ENCODE assay signal across 16 cellular contexts in genomic region chr2:9288681-9289338, GRCh38.
DNase-seq lines count a peak whose midpoint lies in the region; ATAC-seq and TF ChIP-seq lines count a peak whose summit lies in the region.
"Had no signal": no experiment of that assay in that cellular context is flagged by ENCODE, and none has a peak within 500 bp of the region (broad histone marks: within the 10 kb centered on the region; RNA-seq: fewer than 3 reads in every experiment).

No MANE protein-coding gene starts in this region.

- POLR2A ChIA-PET in WTC11 (lab: Charles Lee) = interaction anchor here (1.0 kb wide), 1 partner anchor 82 kb away, joined by 3 read pairs; the partner anchor contains the start of gene ASAP2

- H3K4me3 Mint-ChIP-seq in HFFc6 (peak overlapping the region; percentile 83), WTC11 (peak overlapping the region; percentile 12; the same call in 1 of the 2 replicates)
- H3K4me3 Mint-ChIP-seq: activated CD4-positive, alpha-beta T cell treated with anti-CD3 and anti-CD28 coated beads, Interleukin-2, amount 10 ng/mL, durations not matched to agents 7 days and 5 days; activated T-helper 17 cell treated with anti-CD3 and anti-CD28 coated beads, Interleukin-2, amount 50 U/mL, for 72 hours; type B pancreatic cell had no signal

- no peaks in the 10 kb centered on the region for H3K27me3 ChIP-seq in colonic mucosa

- TF ChIP-seq CTCF in HFFc6 (IDR thresholded peaks at IDR 0.05) = no peak
- no peak for TF ChIP-seq CTCF in WTC11 (IDR thresholded peaks at IDR 0.05)
- no peak for TF ChIP-seq CTCF in colonic mucosa (IDR thresholded peaks at IDR 0.05)

- H3K4me1 Mint-ChIP-seq in HFFc6 (ENCODE audit: low read depth) = peaks cover 92% of the 10 kb centered on the region
- H3K4me1 Mint-ChIP-seq in WTC11 = peaks cover 31% of the 10 kb centered on the region
- H3K4me1 Mint-ChIP-seq: activated CD4-positive, alpha-beta T cell treated with anti-CD3 and anti-CD28 coated beads, Interleukin-2, amount 10 ng/mL, durations not matched to agents 7 days and 5 days; activated T-helper 17 cell treated with anti-CD3 and anti-CD28 coated beads, Interleukin-2, amount 50 U/mL, for 72 hours had no signal

- H3K27ac ChIP-seq in colonic mucosa = no peak overlapping the region

- no peaks in the 10 kb centered on the region for H3K4me1 ChIP-seq in colonic mucosa

- H3K36me3 Mint-ChIP-seq in HFFc6 (ENCODE audit: low read depth) = peaks cover 36% of the 10 kb centered on the region
- no peaks in the 10 kb centered on the region for H3K36me3 Mint-ChIP-seq in WTC11

- DNase-seq in A172 (ENCODE audit: low spot score) (peak; percentile 68), HFFc6 (peak; percentile 61), WTC11 (ENCODE audit: low spot score) (no peak), glomerular visceral epithelial cell (ENCODE audit: extremely low spot score) (peak; percentile 37), colonic mucosa (no peak), activated T-cell treated with anti-CD3 and anti-CD28 coated beads for 4 hours (no peak), MV-4-11 (lab: John Stamatoyannopoulos, UW) (no peak)
- DNase-seq: activated CD4-positive, alpha-beta T cell treated with anti-CD3 and anti-CD28 coated beads, Interleukin-2, amount 10 ng/mL, durations not matched to agents 7 days and 5 days; DMS79; midbrain; NCI-H1092; NCI-H446 treated with DMSO at 0.1 percent for 48 hours had no signal

- no peak overlapping the region for H3K9ac ChIP-seq in colonic mucosa (ENCODE audit: low read depth in 2 of 2, low read length in 2 of 2)

- no peaks in the 10 kb centered on the region; the same call in none of the 2 replicates for H3K27me3 Mint-ChIP-seq in HFFc6 (ENCODE audit: insufficient read depth)
- no peaks in the 10 kb centered on the region; the same call in 1 of the 2 replicates for H3K27me3 Mint-ChIP-seq in WTC11 (ENCODE audit: low read depth)
- H3K27me3 Mint-ChIP-seq: progenitor cell of endocrine pancreas, type B pancreatic cell had no signal

- no peaks in the 10 kb centered on the region for H3K36me3 ChIP-seq in colonic mucosa

- no peaks in the 10 kb centered on the region for H3K9me3 ChIP-seq in colonic mucosa

- CTCF ChIA-PET in WTC11 (lab: Charles Lee) = interaction anchor here (1.0 to 1.6 kb wide), 4 partner anchors 10 to 83 kb away, joined by 3 to 9 read pairs (median 4); no protein-coding TSS in a partner anchor

- ATAC-seq in WTC11 (peak; percentile 83), GM21619 (IDR thresholded peaks at IDR 0.05; ENCODE audit: unreplicated experiment) (no peak)
- ATAC-seq: activated T-helper 17 cell treated with anti-CD3 and anti-CD28 coated beads, Interleukin-2, amount 50 U/mL, for 72 hours had no signal

- intact Hi-C loops in colonic mucosa (cut with DNase I) = no loop called here

- H3K27ac Mint-ChIP-seq in HFFc6 (peak overlapping the region; percentile 100), WTC11 (peak overlapping the region; percentile 44; the same call in 1 of the 2 replicates)
- H3K27ac Mint-ChIP-seq: activated CD4-positive, alpha-beta T cell treated with anti-CD3 and anti-CD28 coated beads, Interleukin-2, amount 10 ng/mL, durations not matched to agents 7 days and 5 days; activated T-helper 17 cell treated with anti-CD3 and anti-CD28 coated beads, Interleukin-2, amount 50 U/mL, for 72 hours; progenitor cell of endocrine pancreas; type B pancreatic cell had no signal

- H3K4me3 ChIP-seq in colonic mucosa = no peak overlapping the region

- no peaks in the 10 kb centered on the region for H3K9me3 Mint-ChIP-seq in HFFc6
- H3K9me3 Mint-ChIP-seq in WTC11 = no peaks in the 10 kb centered on the region
- H3K9me3 Mint-ChIP-seq: activated CD4-positive, alpha-beta T cell treated with anti-CD3 and anti-CD28 coated beads, Interleukin-2, amount 10 ng/mL, durations not matched to agents 7 days and 5 days; activated T-helper 17 cell treated with anti-CD3 and anti-CD28 coated beads, Interleukin-2, amount 50 U/mL, for 72 hours had no signal

TF ChIP-seq in WTC11, 78 proteins besides CTCF, POLR2A, EP300 and RAD21 (continues in another document):
- TF ChIP-seq ARID4B (CRISPR knock-in tag; IDR thresholded peaks at IDR 0.05; ENCODE audit: borderline replicate concordance) (no peak), NFATC4 (CRISPR knock-in tag; IDR thresholded peaks at IDR 0.05) (no peak), ZNF416 (CRISPR knock-in tag; IDR thresholded peaks at IDR 0.05) (no peak), NFE2L1 (CRISPR knock-in tag; IDR thresholded peaks at IDR 0.05) (no peak), SOX15 (CRISPR knock-in tag; IDR thresholded peaks at IDR 0.05) (no peak)
- TF ChIP-seq, protein P1, sequence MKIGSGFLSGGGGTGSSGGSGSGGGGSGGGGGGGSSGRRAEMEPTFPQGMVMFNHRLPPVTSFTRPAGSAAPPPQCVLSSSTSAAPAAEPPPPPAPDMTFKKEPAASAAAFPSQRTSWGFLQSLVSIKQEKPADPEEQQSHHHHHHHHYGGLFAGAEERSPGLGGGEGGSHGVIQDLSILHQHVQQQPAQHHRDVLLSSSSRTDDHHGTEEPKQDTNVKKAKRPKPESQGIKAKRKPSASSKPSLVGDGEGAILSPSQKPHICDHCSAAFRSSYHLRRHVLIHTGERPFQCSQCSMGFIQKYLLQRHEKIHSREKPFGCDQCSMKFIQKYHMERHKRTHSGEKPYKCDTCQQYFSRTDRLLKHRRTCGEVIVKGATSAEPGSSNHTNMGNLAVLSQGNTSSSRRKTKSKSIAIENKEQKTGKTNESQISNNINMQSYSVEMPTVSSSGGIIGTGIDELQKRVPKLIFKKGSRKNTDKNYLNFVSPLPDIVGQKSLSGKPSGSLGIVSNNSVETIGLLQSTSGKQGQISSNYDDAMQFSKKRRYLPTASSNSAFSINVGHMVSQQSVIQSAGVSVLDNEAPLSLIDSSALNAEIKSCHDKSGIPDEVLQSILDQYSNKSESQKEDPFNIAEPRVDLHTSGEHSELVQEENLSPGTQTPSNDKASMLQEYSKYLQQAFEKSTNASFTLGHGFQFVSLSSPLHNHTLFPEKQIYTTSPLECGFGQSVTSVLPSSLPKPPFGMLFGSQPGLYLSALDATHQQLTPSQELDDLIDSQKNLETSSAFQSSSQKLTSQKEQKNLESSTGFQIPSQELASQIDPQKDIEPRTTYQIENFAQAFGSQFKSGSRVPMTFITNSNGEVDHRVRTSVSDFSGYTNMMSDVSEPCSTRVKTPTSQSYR (CRISPR knock-in tag; IDR thresholded peaks at IDR 0.05) = no peak
- TF ChIP-seq, protein P2, sequence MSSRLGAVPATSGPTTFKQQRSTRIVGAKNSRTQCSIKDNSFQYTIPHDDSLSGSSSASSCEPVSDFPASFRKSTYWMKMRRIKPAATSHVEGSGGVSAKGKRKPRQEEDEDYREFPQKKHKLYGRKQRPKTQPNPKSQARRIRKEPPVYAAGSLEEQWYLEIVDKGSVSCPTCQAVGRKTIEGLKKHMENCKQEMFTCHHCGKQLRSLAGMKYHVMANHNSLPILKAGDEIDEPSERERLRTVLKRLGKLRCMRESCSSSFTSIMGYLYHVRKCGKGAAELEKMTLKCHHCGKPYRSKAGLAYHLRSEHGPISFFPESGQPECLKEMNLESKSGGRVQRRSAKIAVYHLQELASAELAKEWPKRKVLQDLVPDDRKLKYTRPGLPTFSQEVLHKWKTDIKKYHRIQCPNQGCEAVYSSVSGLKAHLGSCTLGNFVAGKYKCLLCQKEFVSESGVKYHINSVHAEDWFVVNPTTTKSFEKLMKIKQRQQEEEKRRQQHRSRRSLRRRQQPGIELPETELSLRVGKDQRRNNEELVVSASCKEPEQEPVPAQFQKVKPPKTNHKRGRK (CRISPR knock-in tag; IDR thresholded peaks at IDR 0.05; ENCODE audit: borderline replicate concordance) = no peak

Comparison
In these comparisons a context has a peak if more than half of its experiments do, and no peak if none do; other contexts are left out.
1. DNase-seq: peak in A172 (single experiment), HFFc6 (single experiment) and glomerular visceral epithelial cell (single experiment); none in WTC11 (single experiment), colonic mucosa (single experiment), activated T-cell treated with anti-CD3 and anti-CD28 coated beads for 4 hours (single experiment) and MV-4-11 (single experiment).